Comparison of ENCODE assay signal across 8 cellular contexts in the genomic region with DNA sequence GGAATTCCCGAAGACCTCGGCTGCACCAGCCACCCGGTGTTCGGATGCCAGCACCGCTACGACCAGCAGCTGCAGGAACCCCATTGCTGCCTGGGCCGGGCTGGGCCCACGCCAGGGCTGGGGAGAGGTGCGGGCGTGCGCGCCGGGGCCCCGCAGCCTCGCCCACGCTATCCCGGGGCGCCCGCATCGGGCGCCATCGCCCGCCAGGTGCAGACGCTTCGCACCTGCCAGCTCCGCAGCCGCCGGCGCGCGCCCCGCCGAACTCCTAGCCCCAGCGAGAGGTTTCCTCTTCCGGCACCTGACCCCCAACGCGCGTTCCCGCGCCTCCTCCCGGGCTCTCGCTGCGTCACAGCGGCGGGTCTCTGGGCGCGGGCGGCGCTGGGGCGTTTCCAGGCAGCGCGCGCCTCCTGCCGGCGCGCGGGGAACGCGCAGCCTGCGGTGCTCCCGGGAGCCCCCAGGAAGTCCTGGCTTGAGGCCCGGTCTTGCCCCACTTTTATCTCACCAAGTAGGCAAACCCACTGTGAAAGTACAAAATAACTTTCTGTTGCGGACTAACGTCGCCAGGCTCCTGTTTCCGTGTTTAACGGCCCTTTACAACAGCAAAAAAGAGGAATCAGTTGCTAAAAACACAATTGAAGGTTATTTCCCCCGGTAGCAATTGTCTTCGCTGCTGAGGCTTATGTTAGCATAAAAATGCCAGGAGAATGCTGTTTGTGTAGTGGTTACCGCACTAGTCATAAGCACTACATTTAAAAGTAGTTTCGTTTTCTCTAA. TPM values are rescaled to one million over a fixed set of nuclear protein-coding genes. Genes with fewer than 3 reads are reported as not detected.
DNase-seq lines count a peak whose midpoint lies in the region; ATAC-seq, FAIRE-seq and TF ChIP-seq lines count a peak whose summit lies in the region.

A gene with protein sequence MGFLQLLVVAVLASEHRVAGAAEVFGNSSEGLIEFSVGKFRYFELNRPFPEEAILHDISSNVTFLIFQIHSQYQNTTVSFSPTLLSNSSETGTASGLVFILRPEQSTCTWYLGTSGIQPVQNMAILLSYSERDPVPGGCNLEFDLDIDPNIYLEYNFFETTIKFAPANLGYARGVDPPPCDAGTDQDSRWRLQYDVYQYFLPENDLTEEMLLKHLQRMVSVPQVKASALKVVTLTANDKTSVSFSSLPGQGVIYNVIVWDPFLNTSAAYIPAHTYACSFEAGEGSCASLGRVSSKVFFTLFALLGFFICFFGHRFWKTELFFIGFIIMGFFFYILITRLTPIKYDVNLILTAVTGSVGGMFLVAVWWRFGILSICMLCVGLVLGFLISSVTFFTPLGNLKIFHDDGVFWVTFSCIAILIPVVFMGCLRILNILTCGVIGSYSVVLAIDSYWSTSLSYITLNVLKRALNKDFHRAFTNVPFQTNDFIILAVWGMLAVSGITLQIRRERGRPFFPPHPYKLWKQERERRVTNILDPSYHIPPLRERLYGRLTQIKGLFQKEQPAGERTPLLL (minus strand): TSS at position 300 of the 774 bp plus-strand sequence. CDS start 216 bp downstream, at position 84.

- H3K27me3 ChIP-seq in HUES6 (ENCODE audit: control insufficient read depth, insufficient read depth, low read length) = no peaks in the 10 kb centered on the region
- no peaks in the 10 kb centered on the region for H3K27me3 ChIP-seq in NT2/D1 (ENCODE audit: insufficient read depth, insufficient read length)

- H3K9me3 ChIP-seq in HUES6 (ENCODE audit: control insufficient read depth, insufficient read depth, low read depth, low read length) = no peaks in the 10 kb centered on the region
- H3K9me3 ChIP-seq in NT2/D1 (ENCODE audit: insufficient read depth, low read length) = no peaks in the 10 kb centered on the region
- no peaks in the 10 kb centered on the region for H3K9me3 ChIP-seq in mesodermal cell (ENCODE audit: control insufficient read depth, low read length)

- FAIRE-seq in D721Med (lab: Jason Lieb, UNC) = no peak

- peak; percentile 71 for TF ChIP-seq CTCF in D721Med (IDR thresholded peaks at IDR 0.05; ENCODE audit: insufficient read depth, missing control alignments)

- DNase-seq in D721Med (ENCODE audit: insufficient read length, low spot score) (peak; percentile 58), NT2/D1 (ENCODE audit: low read depth, low spot score) (peak; percentile 99)
- DNase-seq in activated CD8-positive, alpha-beta memory T cell treated with anti-CD3 and anti-CD28 coated beads, Interleukin-2, amount 50 U/mL, for 1 hour (ENCODE audit: extremely low read depth) = peak; percentile 84
- DNase-seq in stimulated activated CD8-positive, alpha-beta memory T cell treated with anti-CD3 and anti-CD28 coated beads, Interleukin-15, amount 100 ng/mL, for 4 hours (ENCODE audit: low read depth in 2 of 2) = peak; percentile 87 to 90

- no peaks in the 10 kb centered on the region for H3K36me3 ChIP-seq in HUES6 (ENCODE audit: control insufficient read depth, insufficient read depth, low read length)
- peaks cover 6% of the 10 kb centered on the region for H3K36me3 ChIP-seq in NT2/D1 (ENCODE audit: insufficient read depth, insufficient read length, low read length)
- H3K36me3 ChIP-seq in mesodermal cell (ENCODE audit: control insufficient read depth, insufficient read depth, low read length) = no peaks in the 10 kb centered on the region

- peaks cover 28% of the 10 kb centered on the region for H3K4me1 ChIP-seq in HUES6 (ENCODE audit: control insufficient read depth, insufficient read depth, low read length)
- peaks cover 2% of the 10 kb centered on the region for H3K4me1 ChIP-seq in NT2/D1 (ENCODE audit: insufficient read depth, insufficient read length)
- H3K4me1 ChIP-seq in mesodermal cell (ENCODE audit: control insufficient read depth, insufficient read depth, low read length, poor library complexity, severe bottlenecking) = peaks cover 10% of the 10 kb centered on the region

- H3K27ac ChIP-seq in HUES6 (ENCODE audit: low read depth, low read length) (peak within 1 kb of the TSS; percentile 75), mesodermal cell (ENCODE audit: low read depth, low read length, severe bottlenecking) (peak within 1 kb of the TSS; percentile 57)

- ATAC-seq in GM21447 (IDR thresholded peaks at IDR 0.05; ENCODE audit: unreplicated experiment) = peak; percentile 82

- in situ Hi-C loops in endometrial microvascular endothelial cells (cut with HindIII; ENCODE audit: inconsistent ontology term, low pct_unique_long_range_greater_than_20kb, low sequenced_read_pairs) = no loop called here

- 0 to 3% methylated on average over 49 to 54 of the region's 71 CpGs for WGBS in mesodermal cell (ENCODE audit: insufficient coverage in 2 of 2), 2 experiments

- H3K9ac ChIP-seq in HUES6 (ENCODE audit: low read length) (peak within 1 kb of the TSS; percentile 82), NT2/D1 (ENCODE audit: insufficient read length, low read depth) (peak within 1 kb of the TSS; percentile 66)

- H3K4me3 ChIP-seq in HUES6 (ENCODE audit: low read depth, low read length) = peak within 1 kb of the TSS; percentile 97
- H3K4me3 ChIP-seq in NT2/D1 (ENCODE audit: insufficient read length, low read depth) = peak within 1 kb of the TSS; percentile 82
- peak within 1 kb of the TSS; percentile 72 for H3K4me3 ChIP-seq in mesodermal cell (ENCODE audit: extremely low read depth, insufficient read depth, low read length, poor library complexity, severe bottlenecking)

RNA-seq across cellular contexts. Expression of the gene that starts here (rescaled TPM):
- 78.1 TPM for total RNA-seq in endometrial microvascular endothelial cells (ENCODE audit: inconsistent ontology term)
- polyA plus RNA-seq in mesodermal cell (2013, experiment 1 of 2) = 45.9 TPM
- polyA plus RNA-seq in mesodermal cell (2013, experiment 2 of 2) = 39.5 TPM

Comparison
In these comparisons a context has a peak if more than half of its experiments do, and no peak if none do; other contexts are left out.
1. Peak in every context shown above with its lines: DNase-seq, ATAC-seq, H3K4me3 ChIP-seq and H3K27ac ChIP-seq.